In genomic region chr14:51310453-51311074, GRCh38 we compare ENCODE assay signal across 17 cellular contexts.
DNase-seq lines count a peak whose midpoint lies in the region; ATAC-seq and TF ChIP-seq lines count a peak whose summit lies in the region.
"Had no signal": no experiment of that assay in that cellular context is flagged by ENCODE, and none has a peak within 500 bp of the region (broad histone marks: within the 10 kb centered on the region; RNA-seq: fewer than 3 reads in every experiment).

No MANE protein-coding gene starts in this region.

- peak overlapping the region; percentile 19 for H3K27ac Mint-ChIP-seq in mesothelial cell of epicardium
- H3K27ac Mint-ChIP-seq: activated CD8-positive, alpha-beta T cell treated with anti-CD3 and anti-CD28 coated beads for 36 hours; activated naive CD4-positive, alpha-beta T cell treated with anti-CD3 and anti-CD28 coated beads, Interleukin-2, amount 50 U/mL, for 72 hours; B cell; endodermal cell; T-helper 17 cell had no signal

- H3K4me3 Mint-ChIP-seq in mesothelial cell of epicardium, result no peak overlapping the region
- H3K4me3 Mint-ChIP-seq: activated CD8-positive, alpha-beta T cell treated with anti-CD3 and anti-CD28 coated beads for 36 hours; B cell; endodermal cell; T-helper 17 cell had no signal

- H3K27ac ChIP-seq in esophagus squamous epithelium (peak overlapping the region in 3 of 4 donors; percentile 38 to 49 (median 49)), foreskin keratinocyte (no peak overlapping the region)

- peaks cover 19% of the 10 kb centered on the region for H3K4me1 Mint-ChIP-seq in mesothelial cell of epicardium
- H3K4me1 Mint-ChIP-seq: B cell, endodermal cell, T-helper 17 cell had no signal

- peak; percentile 59 for DNase-seq in BJ (ENCODE audit: low read depth)
- peak; percentile 33 for DNase-seq in NCI-H524 treated with DMSO at 0.1 percent for 48 hours (lab: John Stamatoyannopoulos, UW)
- no peak for DNase-seq in esophagus squamous epithelium (lab: John Stamatoyannopoulos, UW)
- no peak for DNase-seq in mesothelial cell of epicardium (ENCODE audit: low spot score in 2 of 2, unreplicated experiment in 2 of 2)
- no peak for DNase-seq in NCI-H2227 (lab: John Stamatoyannopoulos, UW; ENCODE audit: unreplicated experiment)
- no peak for DNase-seq in AML-193 (lab: John Stamatoyannopoulos, UW)
- no peak for DNase-seq in foreskin keratinocyte
- DNase-seq: activated CD8-positive, alpha-beta T cell treated with anti-CD3 and anti-CD28 coated beads for 36 hours; endodermal cell; GOT3; islet precursor cell; NK-92 treated with Interleukin-12 subunit alpha and Interleukin-12 subunit beta, amount 100 ng/mL, for 24 hours; occipital lobe; T-helper 17 cell had no signal

- CTCF ChIA-PET in BJ (lab: Yijun Ruan, JAX), result interaction anchor here (1.7 to 2.2 kb wide), 2 partner anchors 8 to 12 kb away, joined by 4 to 6 read pairs; no protein-coding TSS in a partner anchor

- H3K9me3 Mint-ChIP-seq in mesothelial cell of epicardium, result no peaks in the 10 kb centered on the region
- H3K9me3 Mint-ChIP-seq: activated CD8-positive, alpha-beta T cell treated with anti-CD3 and anti-CD28 coated beads for 36 hours; endodermal cell had no signal

- TF ChIP-seq CTCF in BJ (IDR thresholded peaks at IDR 0.05; ENCODE audit: insufficient read depth, low read depth, low read length) (no peak), esophagus squamous epithelium (IDR thresholded peaks at IDR 0.05) (no peak), mesothelial cell of epicardium (IDR thresholded peaks at IDR 0.05; ENCODE audit: unreplicated experiment) (no peak), foreskin keratinocyte (conservative IDR thresholded peaks at IDR 0.05) (no peak)

- TF ChIP-seq POLR2A in esophagus squamous epithelium (IDR thresholded peaks at IDR 0.05), result no peak

- intact Hi-C loops in esophagus squamous epithelium (cut with DNase I), result no loop called here

- no peaks in the 10 kb centered on the region for H3K36me3 Mint-ChIP-seq in mesothelial cell of epicardium
- H3K36me3 Mint-ChIP-seq: activated naive CD4-positive, alpha-beta T cell treated with anti-CD3 and anti-CD28 coated beads, Interleukin-2, amount 50 U/mL, for 72 hours had no signal

- 36 to 52% methylated on average over 3 of the region's 3 CpGs for WGBS in esophagus squamous epithelium, 2 donors

- H3K4me1 ChIP-seq in esophagus squamous epithelium (peaks cover 0 to 21% (median 12%) of the 10 kb centered on the region in 3 donors), foreskin keratinocyte (no peaks in the 10 kb centered on the region)

- POLR2A ChIA-PET in BJ (lab: Charles Lee), result no interaction called here

- ATAC-seq in HG03175 (IDR thresholded peaks at IDR 0.05; ENCODE audit: unreplicated experiment), result no peak
- no peak for ATAC-seq in foreskin keratinocyte
- ATAC-seq: activated CD8-positive, alpha-beta T cell treated with anti-CD3 and anti-CD28 coated beads for 36 hours; activated naive CD4-positive, alpha-beta T cell treated with anti-CD3 and anti-CD28 coated beads, Interleukin-2, amount 50 U/mL, for 72 hours; T-helper 17 cell had no signal

- no peaks in the 10 kb centered on the region for H3K9me3 ChIP-seq in esophagus squamous epithelium

- no peaks in the 10 kb centered on the region for H3K27me3 Mint-ChIP-seq in mesothelial cell of epicardium (ENCODE audit: low read depth)
- H3K27me3 Mint-ChIP-seq: T-helper 17 cell had no signal

- H3K4me3 ChIP-seq in BJ (ENCODE audit: low read depth, low read length), result no peak overlapping the region
- H3K4me3 ChIP-seq in esophagus squamous epithelium, result no peak overlapping the region

- no peaks in the 10 kb centered on the region for H3K27me3 ChIP-seq in BJ (ENCODE audit: control insufficient read depth, insufficient read depth, low read length)
- H3K27me3 ChIP-seq in esophagus squamous epithelium, result no peaks in the 10 kb centered on the region
- H3K27me3 ChIP-seq in foreskin keratinocyte, result no peaks in the 10 kb centered on the region

- H3K36me3 ChIP-seq in BJ (ENCODE audit: control insufficient read depth, insufficient read depth, low read length) (no peaks in the 10 kb centered on the region), esophagus squamous epithelium (no peaks in the 10 kb centered on the region)

Comparison
In these comparisons a context has a peak if more than half of its experiments do, and no peak if none do; other contexts are left out.
1. DNase-seq: peak in BJ (single experiment) and NCI-H524 treated with DMSO at 0.1 percent for 48 hours (single experiment); none in esophagus squamous epithelium (single experiment), mesothelial cell of epicardium (0 of 2), NCI-H2227 (single experiment), AML-193 (0 of 2) and foreskin keratinocyte (0 of 2).